8 cellular contexts compared by ENCODE assay signal in the genomic region with DNA sequence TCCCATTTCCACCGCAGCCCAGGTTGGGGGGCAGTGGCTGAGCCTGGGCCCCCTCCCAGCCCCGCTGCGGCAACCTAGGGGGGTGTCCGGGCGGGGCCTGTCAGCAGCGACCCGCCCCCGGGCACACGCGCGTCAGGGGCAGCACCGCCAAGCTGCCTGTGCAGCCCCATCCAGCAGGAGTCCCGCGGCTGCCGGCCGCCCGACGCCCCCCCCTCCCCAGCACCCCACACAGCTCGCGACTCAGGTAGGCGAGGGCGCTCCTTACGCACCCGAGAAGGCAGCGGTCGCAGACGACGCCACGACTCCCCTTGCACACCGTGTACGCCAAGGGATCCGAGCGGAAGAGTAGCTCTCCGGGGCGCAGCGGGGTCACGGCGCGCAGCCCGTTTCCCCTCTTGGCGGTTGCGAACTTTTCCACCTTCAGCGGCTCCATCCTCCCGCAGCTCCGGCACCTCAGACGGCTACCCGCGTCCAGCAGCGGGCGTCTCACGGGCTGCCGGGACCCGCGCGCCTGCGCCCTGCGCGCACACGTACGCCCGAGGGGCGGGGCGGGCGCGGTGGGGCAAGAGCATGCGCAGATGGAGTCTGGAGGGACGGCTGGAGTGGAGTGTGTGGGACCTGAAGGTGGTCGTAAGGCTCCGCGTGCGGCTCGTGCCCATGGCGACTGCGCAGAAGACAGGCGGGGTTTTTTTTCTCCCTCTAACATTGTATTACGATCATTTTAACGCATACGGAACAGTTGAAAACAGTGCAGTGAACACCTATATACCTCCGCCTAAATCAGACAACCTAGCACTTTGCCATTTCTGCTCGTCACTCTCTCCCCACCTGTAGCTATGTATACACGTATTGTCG. TPM values are rescaled to one million over a fixed set of nuclear protein-coding genes. Genes with fewer than 3 reads are reported as not detected.
DNase-seq lines count a peak whose midpoint lies in the region; ATAC-seq, FAIRE-seq and TF ChIP-seq lines count a peak whose summit lies in the region.

A gene (minus strand): TSS at position 495 of the 855 bp plus-strand sequence.

- peak; percentile 86 for ATAC-seq in HG02678 (IDR thresholded peaks at IDR 0.05; ENCODE audit: unreplicated experiment)
- ATAC-seq in T-cell (replicated peaks in 1 of 4), result peak; percentile 85 to 92 (median 88)

- H3K27me3 ChIP-seq in adrenal gland (no peaks in the 10 kb centered on the region), right atrium auricular region (no peaks in the 10 kb centered on the region), rectal smooth muscle tissue (ENCODE audit: control insufficient read depth, insufficient read depth, low read length) (no peaks in the 10 kb centered on the region), vagina (no peaks in the 10 kb centered on the region)

- POLR2A ChIA-PET in T-cell (lab: Charles Lee), result interaction anchor here (0.6 to 0.8 kb wide), 4 partner anchors 9 to 612 kb away, joined by 3 to 15 read pairs (median 4); no protein-coding TSS in a partner anchor

- H3K4me3 ChIP-seq in adrenal gland (peak within 1 kb of the TSS; percentile 23 to 90 (median 74)), right atrium auricular region (peak within 1 kb of the TSS; percentile 67 to 89), rectal smooth muscle tissue (ENCODE audit: low read length) (peak within 1 kb of the TSS; percentile 93), vagina (peak within 1 kb of the TSS; percentile 79 to 90)

- H3K4me1 ChIP-seq in adrenal gland (replicated peaks in 1 of 2) (peaks cover 0 to 9% of the 10 kb centered on the region in 2 donors), right atrium auricular region (peaks cover 0 to 13% of the 10 kb centered on the region in 2 donors), rectal smooth muscle tissue (ENCODE audit: control insufficient read depth, insufficient read depth, low read length) (peaks cover 2% of the 10 kb centered on the region), vagina (peaks cover 9% of the 10 kb centered on the region)

- H3K4me3 Mint-ChIP-seq in T-cell, result peak within 1 kb of the TSS; percentile 85 to 91 (median 90)

- no peaks in the 10 kb centered on the region for H3K9me3 ChIP-seq in adrenal gland (replicated peaks in 1 of 3)
- no peaks in the 10 kb centered on the region for H3K9me3 ChIP-seq in right atrium auricular region
- no peaks in the 10 kb centered on the region for H3K9me3 ChIP-seq in vagina

- no peaks in the 10 kb centered on the region for H3K36me3 Mint-ChIP-seq in T-cell

- peak; percentile 90 for FAIRE-seq in GM12891 (lab: Jason Lieb, UNC)

- DNase-seq in GM12891 (ENCODE audit: insufficient read length, low spot score) (peak; percentile 87), NCI-H1105 (lab: John Stamatoyannopoulos, UW) (peak; percentile 48), T-cell (peak; percentile 45 to 82 (median 65)), adrenal gland (peak; percentile 63 to 76 (median 71)), right atrium auricular region (ENCODE audit: low spot score) (no peak), vagina (ENCODE audit: extremely low spot score in 2 of 2) (peak in 1 of 2 donors; percentile 79)

- H3K9ac ChIP-seq in rectal smooth muscle tissue (ENCODE audit: low read length), result peak within 1 kb of the TSS; percentile 2

- TF ChIP-seq POLR2A in GM12891 (IDR thresholded peaks at IDR 0.05; ENCODE audit: low read depth, low read length) (no peak), adrenal gland (IDR thresholded peaks at IDR 0.05) (peak in 1 of 2 donors; percentile 16), vagina (IDR thresholded peaks at IDR 0.05) (peak in 1 of 2 donors; percentile 30)

- TF ChIP-seq CTCF in adrenal gland (IDR thresholded peaks at IDR 0.05), result peak in 1 of 6 experiments; percentile 16
- TF ChIP-seq CTCF in right atrium auricular region (IDR thresholded peaks at IDR 0.05), result peak in 1 of 2 donors; percentile 53
- TF ChIP-seq CTCF in vagina (IDR thresholded peaks at IDR 0.05), result peak in 2 of 3 experiments; percentile 5 to 26

- no peaks in the 10 kb centered on the region for H3K36me3 ChIP-seq in adrenal gland (replicated peaks in 1 of 2)
- H3K36me3 ChIP-seq in right atrium auricular region, result no peaks in the 10 kb centered on the region
- H3K36me3 ChIP-seq in rectal smooth muscle tissue (ENCODE audit: control insufficient read depth, insufficient read depth, low read length), result no peaks in the 10 kb centered on the region
- H3K36me3 ChIP-seq in vagina, result no peaks in the 10 kb centered on the region

- H3K27ac ChIP-seq in adrenal gland (peak within 1 kb of the TSS in 1 of 5 donors; percentile 27), right atrium auricular region (peak within 1 kb of the TSS; percentile 31 to 73), rectal smooth muscle tissue (ENCODE audit: low read depth, low read length) (no peak within 1 kb of the TSS), vagina (peak within 1 kb of the TSS; percentile 58)

- no peaks in the 10 kb centered on the region for H3K27me3 Mint-ChIP-seq in T-cell

- 1 to 3% (median 1%) methylated on average over 24 to 82 of the region's 82 CpGs for WGBS in adrenal gland, 4 donors

- CTCF ChIA-PET in T-cell (lab: Charles Lee), result interaction anchor here (0.6 to 2.2 kb wide), 5 partner anchors 9 to 971 kb away, joined by 3 to 15 read pairs (median 4); no protein-coding TSS in a partner anchor

- intact Hi-C loops in adrenal gland (cut with DNase I), result loop anchor here (5.0 to 10.0 kb wide), 2 partner anchors 178 to 190 kb away; no protein-coding TSS in a partner anchor
- intact Hi-C loops in vagina (cut with DNase I), result no loop called here

- no peaks in the 10 kb centered on the region for H3K9me3 Mint-ChIP-seq in T-cell

- peaks cover 24 to 38% (median 26%) of the 10 kb centered on the region in 3 donors for H3K4me1 Mint-ChIP-seq in T-cell

- H3K27ac Mint-ChIP-seq in T-cell, result peak within 1 kb of the TSS; percentile 84 to 94

TF ChIP-seq in GM12891, 5 proteins besides CTCF, POLR2A, EP300 and RAD21:
- TF ChIP-seq POU2F2 (IDR thresholded peaks at IDR 0.05; ENCODE audit: low read depth, low read length) (no peak), POLR2AphosphoS5 (IDR thresholded peaks at IDR 0.05; ENCODE audit: low read depth, low read length) (no peak), PAX5 (IDR thresholded peaks at IDR 0.05; ENCODE audit: insufficient read depth, low read length, severe bottlenecking) (no peak), TAF1 (IDR thresholded peaks at IDR 0.05; ENCODE audit: low read depth, low read length) (no peak; the same call in 1 of the 2 replicates), SPI1 (IDR thresholded peaks at IDR 0.05; ENCODE audit: low read depth, low read length) (no peak)
TF ChIP-seq in GM12891: peak in this region for 0.

RNA-seq across cellular contexts. Expression of the gene that starts here (rescaled TPM):
- 21.6 TPM for polyA plus RNA-seq in GM12891 (2012; ENCODE audit: low read depth, missing spikeins)
- total RNA-seq in T-cell, result 10 to 100 TPM; 17.7 to 37.8 (median 21.9) TPM
- total RNA-seq in adrenal gland, result 10 to 100 TPM; 13.5 to 56.4 (median 26.3) TPM
- 10 to 100 TPM; 16.8 to 29.9 (median 25.6) TPM for polyA plus RNA-seq in adrenal gland
- total RNA-seq in right atrium auricular region, result 1 to 10 TPM; 7.9 to 8.5 TPM
- 22.3 TPM for total RNA-seq in vagina
